Comparison of ENCODE assay signal across 9 cellular contexts in the genomic region with DNA sequence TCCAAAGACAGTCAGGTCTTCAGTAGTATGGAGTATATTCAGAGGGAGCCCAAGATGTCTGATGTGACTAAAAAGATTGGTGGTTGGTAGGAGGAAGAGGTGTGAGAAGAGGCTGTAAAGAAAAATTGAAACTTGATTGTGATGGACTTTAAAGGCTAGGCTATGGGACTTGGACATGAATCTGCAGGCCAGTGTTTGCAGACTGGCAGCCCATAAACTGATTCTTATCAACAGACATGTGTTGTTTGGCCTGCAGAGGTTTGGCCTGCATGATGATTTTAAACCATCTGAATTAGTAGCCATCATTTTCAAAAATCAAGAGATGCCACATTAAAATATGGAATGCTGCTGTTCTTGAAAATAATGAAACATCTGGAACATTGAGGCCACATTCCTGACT. TPM values are rescaled to one million over a fixed set of nuclear protein-coding genes. Genes with fewer than 3 reads are reported as not detected.
"Had no signal": no experiment of that assay in that cellular context is flagged by ENCODE, and none has a peak within 500 bp of the region (broad histone marks: within the 10 kb centered on the region; RNA-seq: fewer than 3 reads in every experiment).

No MANE protein-coding gene starts in this region.

- FAIRE-seq: H1, H54, HTR-8/SVneo had no signal

- H3K9me3 Mint-ChIP-seq: GM23338 had no signal

- H3K4me3 ChIP-seq: GM23338 had no signal

- ATAC-seq: GM23338 had no signal

- H3K27ac Mint-ChIP-seq: GM23338, H9, IgD-negative memory B cell had no signal

- H3K4me1 Mint-ChIP-seq: IgD-negative memory B cell had no signal

- H3K4me2 ChIP-seq: GM23338 had no signal

- H2AFZ ChIP-seq: GM23338 had no signal

- H3K4me3 Mint-ChIP-seq: GM23338, H9, IgD-negative memory B cell had no signal

- DNase-seq: H9, HCEC 1CT, KBM-7 had no signal

RNA-seq across cellular contexts. Expression of gene AR, which starts 5.4 kb away (rescaled TPM):
- total RNA-seq: HT-29 had no signal
